Comparison of ENCODE assay signal across 25 cellular contexts in genomic region chr22:37994982-37995381, GRCh38. TPM values are rescaled to one million over a fixed set of nuclear protein-coding genes. Genes with fewer than 3 reads are reported as not detected.
A peak's percentile ranks its signal among the peaks of the same experiment; 100 is the strongest.
DNase-seq lines count a peak whose midpoint lies in the region; ATAC-seq and TF ChIP-seq lines count a peak whose summit lies in the region.
"Had no signal": no experiment of that assay in that cellular context is flagged by ENCODE, and none has a peak within 500 bp of the region (broad histone marks: within the 10 kb centered on the region; RNA-seq: fewer than 3 reads in every experiment).

No MANE protein-coding gene starts in this region.

- H3K79me2 ChIP-seq in Loucy (ENCODE audit: insufficient read depth, low read length) (no peaks in the 10 kb centered on the region), osteoblast (ENCODE audit: insufficient read depth, low read length) (no peaks in the 10 kb centered on the region)

- TF ChIP-seq CTCF in Loucy (conservative IDR thresholded peaks at IDR 0.05; ENCODE audit: low read length) = no peak
- no peak for TF ChIP-seq CTCF in osteoblast (IDR thresholded peaks at IDR 0.05; ENCODE audit: extremely low read depth, low read depth, low read length)
- no peak for TF ChIP-seq CTCF in prostate gland (IDR thresholded peaks at IDR 0.05)
- no peak for TF ChIP-seq CTCF in GM13977 (IDR thresholded peaks at IDR 0.05; ENCODE audit: extremely low read depth, insufficient read depth, missing control alignments)

- peaks cover 46 to 62% of the 10 kb centered on the region in 2 donors for H3K4me1 Mint-ChIP-seq in effector memory CD8-positive, alpha-beta T cell (ENCODE audit: low read depth in 2 of 2)

- peak overlapping the region in 10 of 11 experiments; percentile 15 to 97 (median 94); a peak in 16 of 22 replicates for H3K4me2 ChIP-seq in BLaER1 treated with 17β-estradiol and CSF1 and Interleukin-3, amounts not matched to agents 10 nM and 100 nM
- peak overlapping the region; percentile 74 for H3K4me2 ChIP-seq in Loucy (ENCODE audit: low read depth, low read length, poor library complexity, severe bottlenecking)
- no peak overlapping the region for H3K4me2 ChIP-seq in osteoblast (ENCODE audit: insufficient read depth, low read length)
- H3K4me2 ChIP-seq: A549 had no signal

- in situ Hi-C loops in GM13977 (cut with MboI; ENCODE audit: low pct_unique_long_range_greater_than_20kb, low sequenced_read_pairs, unreplicated experiment) = no loop called here

- no peaks in the 10 kb centered on the region for H3K36me3 Mint-ChIP-seq in effector memory CD8-positive, alpha-beta T cell (ENCODE audit: insufficient read depth)
- H3K36me3 Mint-ChIP-seq: CD4-positive, CD25-positive, alpha-beta regulatory T cell had no signal

- H3F3A ChIP-seq in Loucy (ENCODE audit: low read depth) = no peaks in the 10 kb centered on the region; the same call in 1 of the 2 replicates

- no peak for ATAC-seq in effector memory CD8-positive, alpha-beta T cell (replicated peaks)
- ATAC-seq in HG03175 (IDR thresholded peaks at IDR 0.05; ENCODE audit: unreplicated experiment) = no peak
- ATAC-seq: A549 had no signal

- no peaks in the 10 kb centered on the region for H3K27me3 ChIP-seq in BLaER1 treated with 17β-estradiol and CSF1 and Interleukin-3, amounts not matched to agents 10 nM and 100 nM
- H3K27me3 ChIP-seq in Loucy (ENCODE audit: insufficient read depth, low read length, poor library complexity, severe bottlenecking) (no peaks in the 10 kb centered on the region), osteoblast (ENCODE audit: insufficient read depth, low read length) (no peaks in the 10 kb centered on the region), prostate gland (replicated peaks; ENCODE audit: insufficient read depth) (no peaks in the 10 kb centered on the region)
- H3K27me3 ChIP-seq: Peyer's patch had no signal

- no peak for TF ChIP-seq POLR2A in prostate gland (IDR thresholded peaks at IDR 0.05)

- peak overlapping the region in 5 of 11 experiments; percentile 19 to 71 (median 50); a peak in 3 of 22 replicates for H3K9ac ChIP-seq in BLaER1 treated with 17β-estradiol and CSF1 and Interleukin-3, amounts not matched to agents 10 nM and 100 nM
- H3K9ac ChIP-seq in Loucy (ENCODE audit: low read depth, low read length, poor library complexity, severe bottlenecking) = peak overlapping the region; percentile 46

- peak overlapping the region; percentile 56 to 64 for H3K4me3 Mint-ChIP-seq in effector memory CD8-positive, alpha-beta T cell
- H3K4me3 Mint-ChIP-seq: B cell; CD4-positive, CD25-positive, alpha-beta regulatory T cell; HFFc6 had no signal

- H2AFZ ChIP-seq in Loucy (ENCODE audit: low read length) (no peak overlapping the region), osteoblast (ENCODE audit: low read length) (no peak overlapping the region)

- H3K9me2 ChIP-seq in Loucy (replicated peaks; ENCODE audit: low read depth, low read length) = no peaks in the 10 kb centered on the region

- H3K27ac Mint-ChIP-seq in effector memory CD8-positive, alpha-beta T cell = peak overlapping the region; percentile 97
- H3K27ac Mint-ChIP-seq: HFFc6 had no signal

- H3K27me3 Mint-ChIP-seq in effector memory CD8-positive, alpha-beta T cell = no peaks in the 10 kb centered on the region
- H3K27me3 Mint-ChIP-seq: B cell; CD4-positive, CD25-positive, alpha-beta regulatory T cell had no signal

- peaks cover 62 to 79% (median 67%) of the 10 kb centered on the region in 10 experiments for H3K4me1 ChIP-seq in BLaER1 treated with 17β-estradiol and CSF1 and Interleukin-3, amounts not matched to agents 10 nM and 100 nM
- H3K4me1 ChIP-seq in Loucy (ENCODE audit: insufficient read depth, low read length, poor library complexity, severe bottlenecking) (peaks cover 45% of the 10 kb centered on the region), osteoblast (ENCODE audit: insufficient read depth, low read length) (peaks cover 4% of the 10 kb centered on the region), prostate gland (replicated peaks) (no peaks in the 10 kb centered on the region)
- H3K4me1 ChIP-seq: Caco-2 had no signal

- intact Hi-C loops in cardiac septum (cut with DNase I) = no loop called here
- intact Hi-C loops in prostate gland (cut with DNase I) = no loop called here

- H4K20me1 ChIP-seq in BLaER1 treated with 17β-estradiol and CSF1 and Interleukin-3, amounts not matched to agents 10 nM and 100 nM = no peaks in the 10 kb centered on the region
- no peaks in the 10 kb centered on the region for H4K20me1 ChIP-seq in Loucy (ENCODE audit: insufficient read depth, low read length, poor library complexity, severe bottlenecking)
- no peaks in the 10 kb centered on the region for H4K20me1 ChIP-seq in osteoblast (ENCODE audit: insufficient read depth, low read length)

- 94% methylated on average over 6 of the region's 6 CpGs for WGBS in prostate gland

- no peak for DNase-seq in effector memory CD8-positive, alpha-beta T cell
- DNase-seq in osteoblast (ENCODE audit: insufficient read length, low spot score, missing footprints) (peak; percentile 10), cardiac septum (ENCODE audit: low spot score) (no peak), prostate gland (ENCODE audit: low spot score) (no peak), GM13977 (ENCODE audit: low spot score) (no peak)
- DNase-seq: Caco-2; CD4-positive, CD25-positive, alpha-beta regulatory T cell; DMS 273 treated with DMSO at 0.1 percent for 48 hours; DMS79 treated with DMSO at 0.1 percent for 48 hours; H7; HFFc6; KG1; NCI-H1105; NCI-H146; NCI-H2029; NCI-H2227 treated with DMSO at 0.1 percent for 48 hours; NCI-H510A; Peyer's patch had no signal

- no peaks in the 10 kb centered on the region for H3K36me3 ChIP-seq in BLaER1 treated with 17β-estradiol and CSF1 and Interleukin-3, amounts not matched to agents 10 nM and 100 nM
- H3K36me3 ChIP-seq in Loucy (ENCODE audit: insufficient read depth, low read length) (no peaks in the 10 kb centered on the region), osteoblast (ENCODE audit: insufficient read depth, low read length) (no peaks in the 10 kb centered on the region), prostate gland (no peaks in the 10 kb centered on the region)
- H3K36me3 ChIP-seq: Peyer's patch had no signal

- peak overlapping the region in 6 of 11 experiments; percentile 68 to 86 (median 78); a peak in 9 of 22 replicates for H3K27ac ChIP-seq in BLaER1 treated with 17β-estradiol and CSF1 and Interleukin-3, amounts not matched to agents 10 nM and 100 nM
- H3K27ac ChIP-seq in osteoblast (ENCODE audit: low read depth, low read length) = no peak overlapping the region
- no peak overlapping the region for H3K27ac ChIP-seq in prostate gland
- H3K27ac ChIP-seq: A549, HL-60, Peyer's patch had no signal

- H3K4me3 ChIP-seq in BLaER1 treated with 17β-estradiol and CSF1 and Interleukin-3, amounts not matched to agents 10 nM and 100 nM = no peak overlapping the region
- no peak overlapping the region for H3K4me3 ChIP-seq in Loucy (ENCODE audit: low read length, poor library complexity, severe bottlenecking)
- no peak overlapping the region for H3K4me3 ChIP-seq in osteoblast (ENCODE audit: insufficient read depth, low read length)
- no peak overlapping the region for H3K4me3 ChIP-seq in prostate gland
- H3K4me3 ChIP-seq: A549, Peyer's patch had no signal

- H3K9me3 Mint-ChIP-seq in effector memory CD8-positive, alpha-beta T cell = no peaks in the 10 kb centered on the region
- H3K9me3 Mint-ChIP-seq: CD4-positive, CD25-positive, alpha-beta regulatory T cell; HFFc6 had no signal

- H3K9me3 ChIP-seq in BLaER1 treated with 17β-estradiol and CSF1 and Interleukin-3, amounts not matched to agents 10 nM and 100 nM (replicated peaks in 1 of 11) = no peaks in the 10 kb centered on the region
- H3K9me3 ChIP-seq in Loucy (ENCODE audit: insufficient read depth, low read depth, low read length) (no peaks in the 10 kb centered on the region), osteoblast (ENCODE audit: low read depth, low read length) (no peaks in the 10 kb centered on the region), prostate gland (no peaks in the 10 kb centered on the region)
- H3K9me3 ChIP-seq: A549, Caco-2, Peyer's patch had no signal

RNA-seq across cellular contexts. Expression of gene SOX10, which starts 10.6 kb away (rescaled TPM):
- not detected in 2 replicates for total RNA-seq in osteoblast
- total RNA-seq in cardiac septum = 0.62 TPM
- total RNA-seq in prostate gland = 1 to 10 TPM; 3.3 to 8.1 TPM
- total RNA-seq: B cell; Caco-2; CD4-positive, CD25-positive, alpha-beta regulatory T cell; HFFc6; HT-29 had no signal

RNA-seq across cellular contexts. Expression of gene POLR2F, which starts 41.5 kb away (rescaled TPM):
- 14.8 and 18.6 TPM in 2 replicates for total RNA-seq in osteoblast
- total RNA-seq in cardiac septum = 50.5 TPM
- 100 to 1,000 TPM in 1 of 2 donors, 10 to 100 TPM in 1; 63.1 to 157 TPM for total RNA-seq in prostate gland

RNA-seq across cellular contexts. Expression of gene C22orf23, which starts 41.6 kb away (rescaled TPM):
- total RNA-seq in osteoblast (0.29 and 0.72 TPM in 2 replicates), cardiac septum (0.54 TPM), prostate gland (1 to 10 TPM in 1 of 2 donors, not detected in 1; 9.7 TPM)
- total RNA-seq: B cell; Caco-2; CD4-positive, CD25-positive, alpha-beta regulatory T cell; HT-29 had no signal

Comparison
In these comparisons a context has a peak if more than half of its experiments do, and no peak if none do; other contexts are left out.
1. H3K27ac ChIP-seq: peak in BLaER1 treated with 17β-estradiol and CSF1 and Interleukin-3, amounts not matched to agents 10 nM and 100 nM (6 of 11); none in osteoblast (single experiment) and prostate gland (0 of 2).